Comparison of ENCODE assay signal across 8 cellular contexts in the genomic region with DNA sequence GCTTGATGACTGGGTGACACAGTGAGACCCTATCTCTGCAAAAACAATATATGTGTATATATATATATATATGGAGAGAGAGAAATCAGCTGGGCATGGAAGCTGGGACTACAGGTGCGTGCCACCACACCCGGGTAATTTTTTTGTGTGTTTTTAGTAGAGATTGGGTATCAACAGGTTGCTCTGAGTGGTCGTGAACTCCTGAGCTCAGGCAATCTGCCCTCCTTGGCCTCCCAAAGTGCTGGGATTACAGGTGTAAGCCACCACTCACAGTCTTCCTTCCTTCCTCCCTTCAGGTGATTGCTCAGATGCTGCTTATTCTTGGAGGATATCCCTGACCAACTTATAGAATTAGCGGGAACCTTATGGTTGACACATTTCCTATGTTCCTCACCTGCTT.
"Had no signal": no experiment of that assay in that cellular context is flagged by ENCODE, and none has a peak within 500 bp of the region (broad histone marks: within the 10 kb centered on the region; RNA-seq: fewer than 3 reads in every experiment).

No MANE protein-coding gene starts in this region.

- H3K4me3 ChIP-seq: GM23248, GM23338, HAP-1 had no signal

- H3K9me3 ChIP-seq: HAP-1 had no signal

- DNase-seq: GM23248, GOT3, H7, H9, HCEC 1CT, HFFc6 had no signal

- H3K4me1 ChIP-seq: HAP-1 had no signal

- H3K36me3 ChIP-seq: HAP-1 had no signal

- H3K27ac ChIP-seq: GM23248 had no signal
